21 cellular contexts compared by ENCODE assay signal in genomic region chr6:114569643-114570042, GRCh38.
"Had no signal": no experiment of that assay in that cellular context is flagged by ENCODE, and none has a peak within 500 bp of the region (broad histone marks: within the 10 kb centered on the region; RNA-seq: fewer than 3 reads in every experiment).

No MANE protein-coding gene starts in this region.

- H3K27ac ChIP-seq: breast epithelium, coronary artery, gastrocnemius medialis, pancreas, stomach, upper lobe of left lung had no signal

- H3K4me2 ChIP-seq: smooth muscle cell had no signal

- H3K4me1 Mint-ChIP-seq: activated CD4-positive, alpha-beta T cell treated with anti-CD3 and anti-CD28 coated beads, Interleukin-2, amount 10 ng/mL, durations not matched to agents 24 days and 14 days; activated naive CD4-positive, alpha-beta T cell treated with anti-CD3 and anti-CD28 coated beads, Interleukin-2, amount 50 U/mL, for 24 hours; immature natural killer cell; memory B cell; naive thymus-derived CD4-positive, alpha-beta T cell; stimulated activated effector memory CD8-positive, alpha-beta T cell treated with anti-CD3 and anti-CD28 coated beads, Interleukin-12 subunit alpha, Interleukin-12 subunit beta, amount 100 ng/mL, for 72 hours had no signal

- H3K4me1 ChIP-seq: breast epithelium, gastrocnemius medialis, pancreas, stomach, upper lobe of left lung had no signal

- H3K9me3 ChIP-seq: breast epithelium, gastrocnemius medialis, pancreas had no signal

- H3K36me3 ChIP-seq: breast epithelium, gastrocnemius medialis, pancreas, stomach, upper lobe of left lung had no signal

- FAIRE-seq: astrocyte, endometrium, pancreas had no signal

- H3K27me3 Mint-ChIP-seq: activated CD4-positive, alpha-beta T cell treated with anti-CD3 and anti-CD28 coated beads, Interleukin-2, amount 10 ng/mL, durations not matched to agents 24 days and 14 days; activated naive CD4-positive, alpha-beta T cell treated with anti-CD3 and anti-CD28 coated beads, Interleukin-2, amount 50 U/mL, for 24 hours; memory B cell; naive thymus-derived CD4-positive, alpha-beta T cell had no signal

- ATAC-seq: activated T-cell treated with anti-CD3 and anti-CD28 coated beads, Interleukin-2, amount 50 U/mL, for 72 hours; gastrocnemius medialis; naive thymus-derived CD4-positive, alpha-beta T cell; pancreas; sciatic nerve; stimulated activated effector memory CD8-positive, alpha-beta T cell treated with anti-CD3 and anti-CD28 coated beads, Interleukin-12 subunit alpha, Interleukin-12 subunit beta, amount 100 ng/mL, for 72 hours had no signal

- H3K36me3 Mint-ChIP-seq: immature natural killer cell; memory B cell; stimulated activated effector memory CD8-positive, alpha-beta T cell treated with anti-CD3 and anti-CD28 coated beads, Interleukin-12 subunit alpha, Interleukin-12 subunit beta, amount 100 ng/mL, for 72 hours had no signal

- H3K4me3 ChIP-seq: breast epithelium, coronary artery, gastrocnemius medialis, pancreas, smooth muscle cell, stomach, upper lobe of left lung had no signal

- H3K4me3 Mint-ChIP-seq: activated CD4-positive, alpha-beta T cell treated with anti-CD3 and anti-CD28 coated beads, Interleukin-2, amount 10 ng/mL, durations not matched to agents 24 days and 14 days; activated naive CD4-positive, alpha-beta T cell treated with anti-CD3 and anti-CD28 coated beads, Interleukin-2, amount 50 U/mL, for 24 hours; activated T-cell treated with anti-CD3 and anti-CD28 coated beads, Interleukin-2, amount 50 U/mL, for 72 hours; immature natural killer cell; memory B cell; naive thymus-derived CD4-positive, alpha-beta T cell; stimulated activated effector memory CD8-positive, alpha-beta T cell treated with anti-CD3 and anti-CD28 coated beads, Interleukin-12 subunit alpha, Interleukin-12 subunit beta, amount 100 ng/mL, for 72 hours had no signal

- H3K27me3 ChIP-seq: breast epithelium, gastrocnemius medialis, pancreas, stomach, upper lobe of left lung had no signal

- DNase-seq: activated CD4-positive, alpha-beta T cell treated with anti-CD3 and anti-CD28 coated beads, Interleukin-2, amount 10 ng/mL, durations not matched to agents 24 days and 14 days; activated CD8-positive, alpha-beta memory T cell treated with anti-CD3 and anti-CD28 coated beads, Interleukin-2, amount 50 U/mL, for 4 hours; activated effector memory CD4-positive, alpha-beta T cell treated with anti-CD3 and anti-CD28 coated beads, Interleukin-2, amount 50 U/mL, for 16 hours; activated T-cell treated with anti-CD3 and anti-CD28 coated beads, Interleukin-2, amount 50 U/mL, for 72 hours; gastrocnemius medialis; head of caudate nucleus; immature natural killer cell; naive thymus-derived CD4-positive, alpha-beta T cell; pancreas; stimulated activated CD4-positive, alpha-beta T cell treated with anti-CD3 and anti-CD28 coated beads, Interleukin-4, amount 100 ng/mL, for 24 hours; stomach; upper lobe of left lung had no signal

- H3K27ac Mint-ChIP-seq: activated CD4-positive, alpha-beta T cell treated with anti-CD3 and anti-CD28 coated beads, Interleukin-2, amount 10 ng/mL, durations not matched to agents 24 days and 14 days; activated naive CD4-positive, alpha-beta T cell treated with anti-CD3 and anti-CD28 coated beads, Interleukin-2, amount 50 U/mL, for 24 hours; activated T-cell treated with anti-CD3 and anti-CD28 coated beads, Interleukin-2, amount 50 U/mL, for 72 hours; immature natural killer cell; memory B cell; naive thymus-derived CD4-positive, alpha-beta T cell; stimulated activated effector memory CD8-positive, alpha-beta T cell treated with anti-CD3 and anti-CD28 coated beads, Interleukin-12 subunit alpha, Interleukin-12 subunit beta, amount 100 ng/mL, for 72 hours had no signal
